ENCODE assay signal across 33 cellular contexts in genomic region chr14:71812693-71813092, GRCh38.
"Had no signal": no experiment of that assay in that cellular context is flagged by ENCODE, and none has a peak within 500 bp of the region (broad histone marks: within the 10 kb centered on the region; RNA-seq: fewer than 3 reads in every experiment).

No MANE protein-coding gene starts in this region.

- H3K9me3 ChIP-seq: adrenal gland, body of pancreas, breast epithelium had no signal

- H3K36me3 ChIP-seq: adrenal gland, brain microvascular endothelial cell, breast epithelium had no signal

- FAIRE-seq: astrocyte, TTC549 had no signal

- H3K27me3 ChIP-seq: adrenal gland, body of pancreas, brain microvascular endothelial cell, breast epithelium had no signal

- H3K27ac ChIP-seq: adrenal gland, body of pancreas, brain microvascular endothelial cell, breast epithelium, VCaP had no signal

- ATAC-seq: activated CD8-positive, alpha-beta T cell treated with anti-CD3 and anti-CD28 coated beads for 36 hours; activated naive CD4-positive, alpha-beta T cell treated with anti-CD3 and anti-CD28 coated beads, Interleukin-2, amount 50 U/mL, for 72 hours; activated T-cell treated with anti-CD3 and anti-CD28 coated beads, Interleukin-2, amount 50 U/mL, for 4 hours; activated T-cell treated with anti-CD3 and anti-CD28 coated beads, Interleukin-2, amount 50 U/mL, for 72 hours; activated T-helper 17 cell treated with anti-CD3 and anti-CD28 coated beads, Interleukin-2, amount 50 U/mL, for 72 hours; body of pancreas had no signal

- H3K4me3 ChIP-seq: adrenal gland, body of pancreas, breast epithelium had no signal

- DNase-seq: activated B cell treated with CpG ODN at 0.5 μM for 24 hours; activated CD4-positive, alpha-beta memory T cell treated with anti-CD3 and anti-CD28 coated beads for 36 hours; activated CD4-positive, alpha-beta T cell treated with anti-CD3 and anti-CD28 coated beads for 4 hours; activated CD4-positive, alpha-beta T cell treated with anti-CD3 and anti-CD28 coated beads, Interleukin-2, amount 10 ng/mL, durations not matched to agents 24 days and 14 days; activated CD4-positive, alpha-beta T cell treated with anti-CD3 and anti-CD28 coated beads, Interleukin-2, amount 50 U/mL, for 1 hour; activated CD4-positive, alpha-beta T cell treated with anti-CD3 and anti-CD28 coated beads, Interleukin-2, amount 50 U/mL, for 4 hours; activated CD4-positive, CD25-positive, alpha-beta regulatory T cell treated with anti-CD3 and anti-CD28 coated beads, Interleukin-2, amount 50 U/mL, for 72 hours; activated CD8-positive, alpha-beta memory T cell treated with anti-CD3 and anti-CD28 coated beads, Interleukin-2, amount 50 U/mL, for 4 hours; activated CD8-positive, alpha-beta T cell treated with anti-CD3 and anti-CD28 coated beads for 36 hours; activated effector memory CD4-positive, alpha-beta T cell treated with anti-CD3 and anti-CD28 coated beads, Interleukin-2, amount 50 U/mL, for 16 hours; activated gamma-delta T cell treated with Interleukin-2 at 50 U/mL for 16 hours; activated naive CD4-positive, alpha-beta T cell; activated naive CD4-positive, alpha-beta T cell treated with anti-CD3 and anti-CD28 coated beads for 36 hours; activated naive CD4-positive, alpha-beta T cell treated with anti-CD3 and anti-CD28 coated beads, Interleukin-2, amount 50 U/mL, for 16 hours; activated naive CD8-positive, alpha-beta T cell treated with anti-CD3 and anti-CD28 coated beads for 36 hours; activated T-cell treated with anti-CD3 and anti-CD28 coated beads for 4 hours; activated T-cell treated with anti-CD3 and anti-CD28 coated beads, Interleukin-2, amount 50 U/mL, for 1 hour; activated T-cell treated with anti-CD3 and anti-CD28 coated beads, Interleukin-2, amount 50 U/mL, for 4 hours; activated T-cell treated with anti-CD3 and anti-CD28 coated beads, Interleukin-2, amount 50 U/mL, for 72 hours; adrenal gland; amniotic stem cell; aorta; body of pancreas; brain microvascular endothelial cell; central memory CD4-positive, alpha-beta T cell; T-helper 2 cell; T-helper 9 cell had no signal

- H3K4me1 ChIP-seq: adrenal gland, body of pancreas, breast epithelium had no signal
